In genomic region chr19:35211545-35212230, GRCh38 we compare ENCODE assay signal across 9 cellular contexts. TPM values are rescaled to one million over a fixed set of nuclear protein-coding genes. Genes with fewer than 3 reads are reported as not detected.
DNase-seq lines count a peak whose midpoint lies in the region; FAIRE-seq and TF ChIP-seq lines count a peak whose summit lies in the region.
"Had no signal": no experiment of that assay in that cellular context is flagged by ENCODE, and none has a peak within 500 bp of the region (broad histone marks: within the 10 kb centered on the region; RNA-seq: fewer than 3 reads in every experiment).

No MANE protein-coding gene starts in this region.

- peaks cover 0 to 10% of the 10 kb centered on the region in 2 donors for H3K36me3 Mint-ChIP-seq in CD4-positive, alpha-beta memory T cell
- no peaks in the 10 kb centered on the region for H3K36me3 Mint-ChIP-seq in dendritic cell treated with granulocyte-macrophage colony-stimulating factor and Interleukin-4, amounts not matched to agents 40 ng/mL and 50 ng/mL, for 4 days (ENCODE audit: low read depth)

- H3K4me3 ChIP-seq in CD4-positive, alpha-beta memory T cell (ENCODE audit: low read length in 2 of 2) = peak overlapping the region in 1 of 2 donors; percentile 41
- H3K4me3 ChIP-seq in skeletal muscle tissue (ENCODE audit: low read length in 3 of 3) (no peak overlapping the region), A673 (ENCODE audit: low read depth, low read length, poor library complexity, severe bottlenecking) (no peak overlapping the region)

- no peaks in the 10 kb centered on the region for H3K27me3 Mint-ChIP-seq in CD4-positive, alpha-beta memory T cell
- peaks cover 3% of the 10 kb centered on the region for H3K27me3 Mint-ChIP-seq in dendritic cell treated with granulocyte-macrophage colony-stimulating factor and Interleukin-4, amounts not matched to agents 40 ng/mL and 50 ng/mL, for 4 days

- H3K36me3 ChIP-seq in CD4-positive, alpha-beta memory T cell (ENCODE audit: insufficient read depth, low read length) = no peaks in the 10 kb centered on the region
- H3K36me3 ChIP-seq in skeletal muscle tissue (ENCODE audit: control insufficient read depth in 3 of 3, insufficient read depth in 3 of 3, low read length in 3 of 3) (no peaks in the 10 kb centered on the region), A673 (ENCODE audit: insufficient read depth, low read length, poor library complexity, severe bottlenecking) (no peaks in the 10 kb centered on the region)

- peak overlapping the region; percentile 98 to 100 (median 100) for H3K27ac Mint-ChIP-seq in CD4-positive, alpha-beta memory T cell
- H3K27ac Mint-ChIP-seq in dendritic cell treated with granulocyte-macrophage colony-stimulating factor and Interleukin-4, amounts not matched to agents 40 ng/mL and 50 ng/mL, for 4 days = peak overlapping the region; percentile 72

- DNase-seq in CD4-positive, alpha-beta memory T cell = peak; percentile 91 to 96 (median 93)
- DNase-seq in activated CD4-positive, alpha-beta T cell treated with anti-CD3 and anti-CD28 coated beads for 1 hour = peak; percentile 56
- no peak for DNase-seq in NCI-H748 (lab: John Stamatoyannopoulos, UW; ENCODE audit: unreplicated experiment)
- no peak for DNase-seq in A673 (ENCODE audit: low spot score)
- DNase-seq in NCI-H1694 (lab: John Stamatoyannopoulos, UW) = no peak
- DNase-seq in frontal cortex (ENCODE audit: low spot score in 2 of 2) = no peak

- H3K27me3 ChIP-seq in CD4-positive, alpha-beta memory T cell (ENCODE audit: insufficient read depth, low read length) = no peaks in the 10 kb centered on the region
- H3K27me3 ChIP-seq in skeletal muscle tissue (ENCODE audit: control insufficient read depth in 3 of 3, insufficient read depth in 3 of 3, low read length in 3 of 3) (no peaks in the 10 kb centered on the region), A673 (replicated peaks; ENCODE audit: insufficient read depth, low read depth, low read length, poor library complexity) (no peaks in the 10 kb centered on the region)

- no TSS peak for BruUV-seq in A673 (replicated peaks; lab: Mats Ljungman, UMichigan)

- no peak for TF ChIP-seq CTCF in A673 (conservative IDR thresholded peaks at IDR 0.05; ENCODE audit: low read depth, low read length)

- peaks cover 54 to 89% (median 70%) of the 10 kb centered on the region in 4 donors for H3K4me1 Mint-ChIP-seq in CD4-positive, alpha-beta memory T cell
- peaks cover 61% of the 10 kb centered on the region for H3K4me1 Mint-ChIP-seq in dendritic cell treated with granulocyte-macrophage colony-stimulating factor and Interleukin-4, amounts not matched to agents 40 ng/mL and 50 ng/mL, for 4 days (ENCODE audit: low read depth)

- peaks cover 96% of the 10 kb centered on the region for H3K4me1 ChIP-seq in CD4-positive, alpha-beta memory T cell (ENCODE audit: insufficient read depth, low read length)
- peaks cover 15 to 20% (median 17%) of the 10 kb centered on the region in 3 donors for H3K4me1 ChIP-seq in skeletal muscle tissue (ENCODE audit: control insufficient read depth in 3 of 3, insufficient read depth in 3 of 3, low read length in 3 of 3)
- H3K4me1 ChIP-seq in A673 (ENCODE audit: insufficient read depth, low read length, poor library complexity, severe bottlenecking) = peaks cover 6% of the 10 kb centered on the region

- H3K9me3 Mint-ChIP-seq in CD4-positive, alpha-beta memory T cell = peaks cover 0 to 8% (median 2%) of the 10 kb centered on the region in 8 donors
- no peaks in the 10 kb centered on the region for H3K9me3 Mint-ChIP-seq in dendritic cell treated with granulocyte-macrophage colony-stimulating factor and Interleukin-4, amounts not matched to agents 40 ng/mL and 50 ng/mL, for 4 days

- FAIRE-seq in frontal cortex (lab: Jason Lieb, UNC) = no peak

- H3K9me3 ChIP-seq in CD4-positive, alpha-beta memory T cell (ENCODE audit: control insufficient read depth in 1 of 2, low read length in 2 of 2) = peaks cover 0 to 4% of the 10 kb centered on the region in 2 donors
- H3K9me3 ChIP-seq in skeletal muscle tissue (ENCODE audit: control insufficient read depth in 3 of 3, low read length in 3 of 3) (no peaks in the 10 kb centered on the region), A673 (ENCODE audit: low read depth, low read length, poor library complexity, severe bottlenecking) (no peaks in the 10 kb centered on the region)

- no peak overlapping the region for H3K9ac ChIP-seq in skeletal muscle tissue (ENCODE audit: low read depth in 1 of 3, low read length in 3 of 3)

- CTCF ChIA-PET in CD4-positive, alpha-beta memory T cell (lab: Charles Lee; ENCODE audit: partially characterized antibody) = interaction anchor here (1.5 to 3.2 kb wide), 6 partner anchors 24 to 70 kb away, joined by 3 to 25 read pairs (median 8); partner anchors contain the start of gene FXYD5
- CTCF ChIA-PET in A673 (lab: Charles Lee) = no interaction called here

- POLR2A ChIA-PET in CD4-positive, alpha-beta memory T cell (lab: Charles Lee; ENCODE audit: partially characterized antibody) = interaction anchor here (0.8 to 8.8 kb wide), 26 partner anchors 8 to 251 kb away, joined by 3 to 217 read pairs (median 8); partner anchors contain the start of genes FXYD5, FXYD7 and USF2
- POLR2A ChIA-PET in A673 (lab: Charles Lee; ENCODE audit: low non-redundant PET) = no interaction called here

- intact Hi-C loops in CD4-positive, alpha-beta memory T cell (cut with micrococcal nuclease) = loop anchor here (1.0 to 10.0 kb wide), 7 partner anchors 17 to 691 kb away; partner anchors contain the start of genes FXYD5, HCST, NFKBID and USF2
- intact Hi-C loops in dendritic cell treated with granulocyte-macrophage colony-stimulating factor and Interleukin-4, amounts not matched to agents 40 ng/mL and 50 ng/mL, for 4 days (cut with micrococcal nuclease) = loop anchor here (10.0 kb wide), 1 partner anchor 53 kb away; the partner anchor contains the start of gene USF2
- intact Hi-C loops in A673 (cut with micrococcal nuclease; ENCODE audit: unreplicated experiment) = no loop called here

- H3K27ac ChIP-seq in CD4-positive, alpha-beta memory T cell (ENCODE audit: low read depth, low read length) = peak overlapping the region; percentile 98
- H3K27ac ChIP-seq in skeletal muscle tissue (ENCODE audit: low read depth, low read length) (peak overlapping the region; percentile 66), A673 (ENCODE audit: low read depth, low read length, poor library complexity, severe bottlenecking) (no peak overlapping the region)

- H3K4me3 Mint-ChIP-seq in CD4-positive, alpha-beta memory T cell = peak overlapping the region; percentile 65 to 92 (median 84)
- H3K4me3 Mint-ChIP-seq in dendritic cell treated with granulocyte-macrophage colony-stimulating factor and Interleukin-4, amounts not matched to agents 40 ng/mL and 50 ng/mL, for 4 days = peak overlapping the region; percentile 30

RNA-seq across cellular contexts. Expression of gene FAM187B, which starts 16.9 kb away (rescaled TPM):
- not detected for total RNA-seq in CD4-positive, alpha-beta memory T cell
- not detected for polyA plus RNA-seq in CD4-positive, alpha-beta memory T cell
- not detected for total RNA-seq in skeletal muscle tissue
- total RNA-seq in A673 (2021) = not detected in 2 replicates
- not detected for total RNA-seq in frontal cortex
- total RNA-seq: pulmonary artery endothelial cell had no signal

RNA-seq across cellular contexts. Expression of gene LSR, which starts 37.1 kb away (rescaled TPM):
- total RNA-seq in CD4-positive, alpha-beta memory T cell = 10 to 100 TPM; 45.8 to 48.9 TPM
- polyA plus RNA-seq in CD4-positive, alpha-beta memory T cell = 10 to 100 TPM; 76.1 to 91.6 TPM
- total RNA-seq in skeletal muscle tissue = 0.52 TPM
- total RNA-seq in A673 (2021) = 1.9 and 2.9 TPM in 2 replicates
- total RNA-seq in frontal cortex = 0.82 TPM

RNA-seq across cellular contexts. Expression of gene USF2, which starts 57.1 kb away (rescaled TPM):
- total RNA-seq in CD4-positive, alpha-beta memory T cell = 100 to 1,000 TPM; 204 to 216 TPM
- polyA plus RNA-seq in CD4-positive, alpha-beta memory T cell = 1 to 10 TPM; 2.2 to 9.4 TPM
- total RNA-seq in skeletal muscle tissue = 24.5 TPM
- total RNA-seq in A673 (2021) = 82.0 and 90.8 TPM in 2 replicates
- 38.7 TPM for total RNA-seq in frontal cortex

RNA-seq across cellular contexts. Expression of gene FXYD5, which starts 57.2 kb away (rescaled TPM):
- 100 to 1,000 TPM; 473 to 484 TPM for total RNA-seq in CD4-positive, alpha-beta memory T cell
- polyA plus RNA-seq in CD4-positive, alpha-beta memory T cell = 100 to 1,000 TPM; 452 to 833 TPM
- total RNA-seq in skeletal muscle tissue (7.3 TPM), A673 (2021) (12.7 and 13.6 TPM in 2 replicates), frontal cortex (not detected)

Comparison
In these comparisons a context has a peak if more than half of its experiments do, and no peak if none do; other contexts are left out.
1. DNase-seq: peak in CD4-positive, alpha-beta memory T cell (5 of 5) and activated CD4-positive, alpha-beta T cell treated with anti-CD3 and anti-CD28 coated beads for 1 hour (single experiment); none in NCI-H748 (single experiment), A673 (single experiment), NCI-H1694 (single experiment) and frontal cortex (0 of 2).
2. RNA of gene LSR, which starts 37.1 kb away (total RNA-seq): 45.8 to 48.9 TPM in CD4-positive, alpha-beta memory T cell; 1.9 to 2.9 TPM in A673, 0.82 TPM in frontal cortex (single experiment) and 0.52 TPM in skeletal muscle tissue (single experiment); every median in the first group is over 10 times any median in the second.